In genomic region chr4:158729716-158730559, GRCh38 we compare ENCODE assay signal across 1 cellular context.
TF ChIP-seq lines count a peak whose summit lies in the region.

No MANE protein-coding gene starts in this region.

TF ChIP-seq in endothelial cell of umbilical vein, 7 proteins besides CTCF, POLR2A, EP300 and RAD21:
- no peak for TF ChIP-seq FOS (IDR thresholded peaks at IDR 0.05; ENCODE audit: borderline replicate concordance, insufficient read depth, low read length)
- TF ChIP-seq POLR2AphosphoS5 (IDR thresholded peaks at IDR 0.05; ENCODE audit: insufficient read depth, low read depth, low read length), result no peak
- TF ChIP-seq MAX (IDR thresholded peaks at IDR 0.05; ENCODE audit: insufficient read depth, insufficient read length), result no peak
- TF ChIP-seq JUN (IDR thresholded peaks at IDR 0.05; ENCODE audit: borderline replicate concordance, insufficient read depth, insufficient read length, low read depth), result no peak
- TF ChIP-seq EZH2 (IDR thresholded peaks at IDR 0.05; ENCODE audit: borderline replicate concordance, low read depth, low read length, severe bottlenecking), result no peak
- no peak for TF ChIP-seq MYC (IDR thresholded peaks at IDR 0.05; ENCODE audit: low read depth, low read length)
